In genomic region chrX:71067079-71067478, GRCh38 we compare ENCODE assay signal across 7 cellular contexts. TPM values are rescaled to one million over a fixed set of nuclear protein-coding genes. Genes with fewer than 3 reads are reported as not detected.
DNase-seq lines count a peak whose midpoint lies in the region; ATAC-seq and TF ChIP-seq lines count a peak whose summit lies in the region.

No MANE protein-coding gene starts in this region.

- peaks cover 5% of the 10 kb centered on the region for H3K36me3 ChIP-seq in HUES6 (ENCODE audit: control insufficient read depth, insufficient read depth, low read length)
- peaks cover 0 to 10% (median 6%) of the 10 kb centered on the region in 4 donors for H3K36me3 ChIP-seq in stomach

- WGBS in stomach, 5 donors: 0 to 49% (median 21%) methylated on average over 1 of the region's 1 CpG

- H3K9me3 ChIP-seq in HUES6 (ENCODE audit: control insufficient read depth, insufficient read depth, low read depth, low read length) (peaks cover 2% of the 10 kb centered on the region; the same call in 1 of the 2 replicates), stomach (no peaks in the 10 kb centered on the region)

- peak overlapping the region; percentile 95 for H3K4me3 ChIP-seq in HUES6 (ENCODE audit: low read depth, low read length)
- peak overlapping the region; percentile 54 to 63 (median 59) for H3K4me3 ChIP-seq in stomach

- peak overlapping the region; percentile 99 for H3K4me3 Mint-ChIP-seq in activated naive CD8-positive, alpha-beta T cell

- no peaks in the 10 kb centered on the region for H3K9me3 Mint-ChIP-seq in activated naive CD8-positive, alpha-beta T cell (ENCODE audit: low read depth)

- no peak for TF ChIP-seq CTCF in stomach (IDR thresholded peaks at IDR 0.05)

- peaks cover 2% of the 10 kb centered on the region for H3K36me3 Mint-ChIP-seq in activated naive CD8-positive, alpha-beta T cell

- H3K27me3 Mint-ChIP-seq in activated naive CD8-positive, alpha-beta T cell: no peaks in the 10 kb centered on the region

- H3K27ac ChIP-seq in HUES6 (ENCODE audit: low read depth, low read length) (no peak overlapping the region), stomach (peak overlapping the region in 4 of 5 donors; percentile 81 to 90 (median 86))

- TF ChIP-seq POLR2A in stomach (IDR thresholded peaks at IDR 0.05): no peak

- H3K27ac Mint-ChIP-seq in activated naive CD8-positive, alpha-beta T cell: peak overlapping the region; percentile 94

- H3K9ac ChIP-seq in HUES6 (ENCODE audit: low read length): peak overlapping the region; percentile 80

- H3K27me3 ChIP-seq in HUES6 (ENCODE audit: control insufficient read depth, insufficient read depth, low read length): no peaks in the 10 kb centered on the region
- peaks cover 0 to 3% (median 0%) of the 10 kb centered on the region in 3 donors for H3K27me3 ChIP-seq in stomach

- peaks cover 23% of the 10 kb centered on the region for H3K4me1 Mint-ChIP-seq in activated naive CD8-positive, alpha-beta T cell (ENCODE audit: low read depth)

- H3K4me1 ChIP-seq in HUES6 (ENCODE audit: control insufficient read depth, insufficient read depth, low read length) (no peaks in the 10 kb centered on the region), stomach (peaks cover 0 to 17% (median 6%) of the 10 kb centered on the region in 4 donors)

- intact Hi-C loops in stomach (cut with DNase I; ENCODE audit: low total_unique reads): no loop called here

- peak; percentile 19 for DNase-seq in iris pigment epithelial cell (ENCODE audit: low read depth)
- no peak for DNase-seq in stomach

- no peak for ATAC-seq in GM18909 (IDR thresholded peaks at IDR 0.05; ENCODE audit: poor library complexity, unreplicated experiment)
- no peak for ATAC-seq in HG02610 (IDR thresholded peaks at IDR 0.05; ENCODE audit: unreplicated experiment)
- no peak for ATAC-seq in HG02981 (IDR thresholded peaks at IDR 0.05; ENCODE audit: unreplicated experiment)

- no peak for TF ChIP-seq EP300 in stomach (IDR thresholded peaks at IDR 0.05)

RNA-seq across cellular contexts. Expression of gene SNX12, which starts 1.1 kb away (rescaled TPM):
- total RNA-seq in stomach: 10 to 100 TPM; 16.5 to 51.0 (median 47.3) TPM
- 10 to 100 TPM; 30.9 to 48.3 (median 47.2) TPM for polyA plus RNA-seq in stomach

RNA-seq across cellular contexts. Expression of gene FOXO4, which starts 28.6 kb away (rescaled TPM):
- 10 to 100 TPM in 1 of 5 donors, 1 to 10 TPM in 4; 3.1 to 31.4 (median 8.1) TPM for total RNA-seq in stomach
- 10 to 100 TPM in 2 of 3 donors, 1 to 10 TPM in 1; 6.4 to 15.7 (median 12.1) TPM for polyA plus RNA-seq in stomach

RNA-seq across cellular contexts. Expression of gene CXorf65, which starts 39.5 kb away (rescaled TPM):
- not detected for total RNA-seq in stomach
- polyA plus RNA-seq in stomach: under 1 TPM in 1 of 3 donors, not detected in 2; 0.43 TPM

RNA-seq across cellular contexts. Expression of gene IL2RG, which starts 44.3 kb away (rescaled TPM):
- total RNA-seq in stomach: 10 to 100 TPM in 2 of 5 donors, 1 to 10 TPM in 2, under 1 TPM in 1; 0.89 to 11.2 (median 8.2) TPM
- 10 to 100 TPM in 1 of 3 donors, 1 to 10 TPM in 2; 6.7 to 10.4 (median 9.9) TPM for polyA plus RNA-seq in stomach

RNA-seq across cellular contexts. Expression of gene MED12, which starts 51.3 kb away (rescaled TPM):
- total RNA-seq in stomach: 10 to 100 TPM; 20.7 to 53.3 (median 36.2) TPM
- 1 to 10 TPM; 6.2 to 9.5 (median 8.2) TPM for polyA plus RNA-seq in stomach
